1 cellular context compared by ENCODE assay signal in the genomic region with DNA sequence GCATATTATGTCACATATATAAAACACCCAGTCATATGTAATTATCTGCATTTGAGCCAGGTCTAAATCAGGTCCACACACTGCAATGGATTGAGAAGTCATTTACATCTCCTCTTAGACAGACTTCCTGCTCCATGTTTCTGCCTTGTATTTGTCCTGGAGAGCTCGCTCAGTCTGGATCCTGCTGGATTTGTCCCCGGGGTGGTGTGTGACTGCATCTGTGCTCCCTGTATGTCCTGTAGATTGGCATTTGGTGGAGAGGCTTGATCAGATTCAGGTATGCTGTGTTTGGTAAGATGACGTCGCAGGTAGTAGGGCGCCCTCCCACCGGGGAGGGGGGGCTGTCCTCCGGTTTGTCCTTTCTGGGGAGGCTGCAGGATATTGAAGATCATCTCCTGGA.
TF ChIP-seq lines count a peak whose summit lies in the region.

No MANE protein-coding gene starts in this region.

TF ChIP-seq in H1, 55 proteins besides CTCF, POLR2A, EP300 and RAD21 (continued from another document):
- TF ChIP-seq CHD7 (IDR thresholded peaks at IDR 0.05; ENCODE audit: insufficient replicate concordance, low read length) (no peak), CREB1 (IDR thresholded peaks at IDR 0.05) (no peak), SIN3A (conservative IDR thresholded peaks at IDR 0.05 in 1 of 2, IDR thresholded peaks at IDR 0.05 in 1 of 2; ENCODE audit: low read depth in 1 of 2, low read length in 2 of 2) (no peak), ATF3 (IDR thresholded peaks at IDR 0.05; ENCODE audit: insufficient read depth, low read depth, low read length) (no peak)
- TF ChIP-seq, protein P1, sequence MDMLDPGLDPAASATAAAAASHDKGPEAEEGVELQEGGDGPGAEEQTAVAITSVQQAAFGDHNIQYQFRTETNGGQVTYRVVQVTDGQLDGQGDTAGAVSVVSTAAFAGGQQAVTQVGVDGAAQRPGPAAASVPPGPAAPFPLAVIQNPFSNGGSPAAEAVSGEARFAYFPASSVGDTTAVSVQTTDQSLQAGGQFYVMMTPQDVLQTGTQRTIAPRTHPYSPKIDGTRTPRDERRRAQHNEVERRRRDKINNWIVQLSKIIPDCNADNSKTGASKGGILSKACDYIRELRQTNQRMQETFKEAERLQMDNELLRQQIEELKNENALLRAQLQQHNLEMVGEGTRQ (IDR thresholded peaks at IDR 0.05; ENCODE audit: low read length), result no peak
